In the genomic region with DNA sequence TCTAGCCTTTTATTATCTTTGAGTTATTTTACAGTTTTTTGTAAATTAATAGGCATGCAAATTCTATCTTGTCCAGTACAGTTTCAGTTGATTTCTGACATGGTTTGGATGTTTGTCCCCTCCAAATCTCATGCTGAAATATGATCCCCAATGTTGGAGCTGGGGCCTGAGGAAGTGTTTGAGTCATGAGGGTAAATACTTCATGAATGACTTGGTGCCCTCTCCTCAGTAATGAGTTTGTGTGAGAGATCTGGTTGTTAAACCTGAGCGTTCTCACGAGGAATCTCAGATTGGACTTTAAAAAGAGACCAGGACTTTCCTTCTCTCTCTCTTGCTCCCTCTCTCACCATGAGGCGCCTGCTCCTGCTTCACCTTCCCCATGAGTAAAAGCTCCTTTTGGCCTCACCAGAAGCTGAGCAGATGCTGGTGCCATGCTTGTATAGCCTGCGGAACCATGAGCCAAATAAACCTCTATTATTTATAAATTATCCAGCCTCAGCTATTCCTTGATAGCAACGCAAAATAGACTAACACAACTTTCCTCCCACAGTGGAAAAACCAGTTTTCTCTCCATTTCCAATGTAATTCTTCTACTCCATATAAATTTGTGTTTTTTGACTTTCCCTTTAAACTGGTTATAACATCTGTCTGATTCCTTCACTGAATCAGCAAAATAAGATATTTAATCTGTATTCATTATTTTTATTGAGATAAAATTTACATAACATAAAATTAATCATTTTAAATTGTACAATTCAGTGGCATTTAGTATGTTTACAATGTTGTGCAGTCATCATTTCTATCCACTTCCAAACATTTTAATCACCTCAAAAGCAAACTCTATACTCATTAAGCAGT, we compare ENCODE assay signal across 15 cellular contexts.
DNase-seq lines count a peak whose midpoint lies in the region; ATAC-seq, FAIRE-seq and TF ChIP-seq lines count a peak whose summit lies in the region.
"Had no signal": no experiment of that assay in that cellular context is flagged by ENCODE, and none has a peak within 500 bp of the region (broad histone marks: within the 10 kb centered on the region; RNA-seq: fewer than 3 reads in every experiment).

No MANE protein-coding gene starts in this region.

- TF ChIP-seq CTCF in BJ (IDR thresholded peaks at IDR 0.05; ENCODE audit: insufficient read depth, low read depth, low read length) (no peak), bronchial epithelial cell (IDR thresholded peaks at IDR 0.05; ENCODE audit: insufficient read depth, low read length, severe bottlenecking) (no peak), left lung (IDR thresholded peaks at IDR 0.05) (no peak), MM.1S (IDR thresholded peaks at IDR 0.05; ENCODE audit: low read length) (no peak), sigmoid colon (IDR thresholded peaks at IDR 0.05) (no peak)

- CTCF ChIA-PET in BJ (lab: Yijun Ruan, JAX) = interaction anchor here (0.7 to 1.2 kb wide), 2 partner anchors 9 to 19 kb away, joined by 3 read pairs; no protein-coding TSS in a partner anchor

- FAIRE-seq in bronchial epithelial cell (lab: Jason Lieb, UNC) = no peak
- FAIRE-seq: H1 had no signal

- H3K79me2 ChIP-seq in MM.1S (ENCODE audit: low read length) = no peaks in the 10 kb centered on the region

- no peak overlapping the region for H3K27ac ChIP-seq in left lung
- H3K27ac ChIP-seq in MM.1S (ENCODE audit: low read length) = no peak overlapping the region
- no peak overlapping the region for H3K27ac ChIP-seq in sigmoid colon
- H3K27ac ChIP-seq: SJCRH30, transverse colon had no signal

- no peak overlapping the region for H3K4me2 ChIP-seq in MM.1S (ENCODE audit: low read depth, low read length)

- H3K9ac ChIP-seq in MM.1S (ENCODE audit: low read length) = no peak overlapping the region

- POLR2A ChIA-PET in BJ (lab: Charles Lee) = interaction anchor here (0.5 to 0.6 kb wide), 2 partner anchors 10 to 22 kb away, joined by 5 to 9 read pairs; a partner anchor contains a TSS

- no peaks in the 10 kb centered on the region for H4K20me1 ChIP-seq in MM.1S (ENCODE audit: insufficient read depth, low read length)

- intact Hi-C loops in left lung (cut with DNase I) = no loop called here
- intact Hi-C loops in sigmoid colon (cut with DNase I) = no loop called here

- H3K4me3 ChIP-seq in BJ (ENCODE audit: low read depth, low read length) = no peak overlapping the region
- no peak overlapping the region for H3K4me3 ChIP-seq in bronchial epithelial cell (ENCODE audit: low read depth, low read length)
- H3K4me3 ChIP-seq in left lung = no peak overlapping the region
- H3K4me3 ChIP-seq in MM.1S (ENCODE audit: low read length) = no peak overlapping the region
- H3K4me3 ChIP-seq in sigmoid colon = no peak overlapping the region
- H3K4me3 ChIP-seq: mucosa of descending colon, SJCRH30, transverse colon had no signal

- 83 to 84% methylated on average over 5 of the region's 5 CpGs for WGBS in sigmoid colon, 2 donors

- H3K27me3 ChIP-seq in BJ (ENCODE audit: control insufficient read depth, insufficient read depth, low read length) = no peaks in the 10 kb centered on the region
- H3K27me3 ChIP-seq in bronchial epithelial cell (ENCODE audit: control insufficient read depth, insufficient read depth, low read length) = no peaks in the 10 kb centered on the region
- H3K27me3 ChIP-seq in left lung = no peaks in the 10 kb centered on the region
- H3K27me3 ChIP-seq in MM.1S (replicated peaks; ENCODE audit: insufficient read depth, low read length) = no peaks in the 10 kb centered on the region
- no peaks in the 10 kb centered on the region for H3K27me3 ChIP-seq in sigmoid colon
- H3K27me3 ChIP-seq: SJCRH30, transverse colon had no signal

- no peaks in the 10 kb centered on the region for H3K36me3 ChIP-seq in BJ (ENCODE audit: control insufficient read depth, insufficient read depth, low read length)
- H3K36me3 ChIP-seq in bronchial epithelial cell (ENCODE audit: control insufficient read depth, insufficient read depth, low read length) = no peaks in the 10 kb centered on the region
- H3K36me3 ChIP-seq in left lung = no peaks in the 10 kb centered on the region
- no peaks in the 10 kb centered on the region for H3K36me3 ChIP-seq in MM.1S (replicated peaks; ENCODE audit: insufficient read depth, low read length)
- H3K36me3 ChIP-seq in sigmoid colon = no peaks in the 10 kb centered on the region
- H3K36me3 ChIP-seq: SJCRH30, transverse colon had no signal

- no peak for TF ChIP-seq EP300 in sigmoid colon (IDR thresholded peaks at IDR 0.05)

- no peaks in the 10 kb centered on the region for H3K9me2 ChIP-seq in MM.1S (replicated peaks; ENCODE audit: insufficient read depth, low read length)

- peak; percentile 87 for ATAC-seq in left lung
- no peak for ATAC-seq in activated CD4-positive, CD25-positive, alpha-beta regulatory T cell treated with anti-CD3 and anti-CD28 coated beads, Interleukin-2, amount 50 U/mL, for 24 hours
- no peak for ATAC-seq in HG02852 (IDR thresholded peaks at IDR 0.05; ENCODE audit: unreplicated experiment)
- ATAC-seq: mucosa of descending colon, right cardiac atrium had no signal

- no peaks in the 10 kb centered on the region for H3F3A ChIP-seq in MM.1S (ENCODE audit: insufficient read depth, low read length)

- H2AFZ ChIP-seq in MM.1S (ENCODE audit: low read length) = no peak overlapping the region

- DNase-seq in BJ (ENCODE audit: low read depth) = peak; percentile 73
- peak; percentile 97 for DNase-seq in M059J (ENCODE audit: low read depth)
- DNase-seq in bronchial epithelial cell (ENCODE audit: low read depth) = peak; percentile 76
- DNase-seq in left lung = no peak
- no peak for DNase-seq in MM.1S
- DNase-seq in sigmoid colon = no peak
- DNase-seq: activated naive CD4-positive, alpha-beta T cell treated with Interleukin-2 at 50 U/mL for 16 hours; mucosa of descending colon; MV-4-11; right cardiac atrium; transverse colon had no signal

- TF ChIP-seq POLR2A in sigmoid colon (IDR thresholded peaks at IDR 0.05) = no peak

- H3K4me1 ChIP-seq in left lung (no peaks in the 10 kb centered on the region), MM.1S (ENCODE audit: low read length) (no peaks in the 10 kb centered on the region), sigmoid colon (no peaks in the 10 kb centered on the region)
- H3K4me1 ChIP-seq: transverse colon had no signal

- H3K9me3 ChIP-seq in left lung (no peaks in the 10 kb centered on the region), MM.1S (replicated peaks; ENCODE audit: insufficient read depth, low read length) (no peaks in the 10 kb centered on the region), sigmoid colon (no peaks in the 10 kb centered on the region)
- H3K9me3 ChIP-seq: mucosa of descending colon, SJCRH30, transverse colon had no signal

Comparison
In these comparisons a context has a peak if more than half of its experiments do, and no peak if none do; other contexts are left out.
1. DNase-seq: peak in BJ (single experiment), M059J (single experiment) and bronchial epithelial cell (single experiment); none in left lung (0 of 2), MM.1S (single experiment) and sigmoid colon (single experiment).